ENCODE assay signal across 1 cellular context in the genomic region with DNA sequence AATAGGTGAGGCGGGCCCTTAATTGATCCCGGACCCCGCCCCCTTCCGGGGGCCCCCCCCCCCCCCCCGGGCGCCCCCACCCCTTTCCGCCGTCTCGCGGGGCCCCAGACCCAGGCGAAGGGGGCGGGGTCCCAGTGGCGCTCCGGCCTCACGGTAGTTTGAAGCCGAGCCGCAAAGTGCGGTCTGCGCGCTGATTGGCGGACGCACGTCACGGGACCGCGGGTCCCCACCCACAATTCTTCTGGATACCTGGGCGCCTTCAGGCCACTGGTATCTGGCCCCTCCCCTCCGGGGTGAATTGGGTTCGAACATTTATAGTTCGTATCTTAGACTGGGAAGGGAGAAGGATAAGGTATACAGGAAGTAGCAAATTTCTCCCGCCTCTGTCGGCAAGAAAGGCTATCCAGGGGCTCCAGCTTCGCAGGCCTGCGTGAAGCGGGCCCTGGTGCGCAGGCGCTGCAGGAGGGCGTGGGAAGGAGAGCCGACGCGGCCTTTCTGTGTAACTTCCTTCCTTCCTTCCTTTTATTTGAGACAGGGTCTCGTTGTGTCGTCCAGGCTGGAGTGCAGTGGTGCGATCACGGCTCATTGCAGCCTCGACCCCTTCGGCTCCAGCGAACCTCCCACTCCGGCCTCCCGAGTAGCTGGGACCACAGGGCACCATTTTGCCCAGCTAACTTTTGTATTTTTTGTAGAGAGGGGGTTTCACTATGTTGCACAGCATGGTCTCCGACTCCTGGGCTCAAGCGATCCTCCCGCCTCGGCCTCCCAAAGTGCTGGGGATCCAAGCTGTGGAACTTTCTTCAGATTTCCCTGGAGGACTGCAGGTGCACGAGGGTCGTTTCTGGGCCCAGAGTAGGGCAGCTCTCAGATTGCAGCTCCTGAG.
TF ChIP-seq lines count a peak whose summit lies in the region.

No MANE protein-coding gene starts in this region.

TF ChIP-seq in HepG2, 621 proteins besides CTCF, POLR2A, EP300 and RAD21 (continued from another document and continues in another):
- TF ChIP-seq, protein P1, sequence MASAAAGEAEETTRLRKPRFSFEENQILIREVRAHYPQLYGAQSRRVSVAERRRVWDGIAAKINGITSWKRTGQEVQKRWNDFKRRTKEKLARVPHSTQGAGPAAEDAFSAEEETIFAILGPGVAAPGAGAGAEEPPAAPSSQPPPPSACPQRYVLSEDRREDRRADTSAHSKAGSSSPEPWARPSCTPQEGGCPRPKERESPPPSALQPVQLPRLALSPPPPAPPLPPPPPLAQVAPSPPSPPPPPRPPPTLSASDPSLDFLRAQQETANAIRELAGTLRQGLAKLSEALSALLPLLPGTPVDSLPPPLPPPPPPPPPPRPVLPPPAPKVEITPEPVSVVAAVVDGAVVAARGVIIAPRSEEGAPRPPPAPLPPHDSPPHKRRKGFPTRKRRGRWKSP (CRISPR knock-in tag; IDR thresholded peaks at IDR 0.05): no peak
- TF ChIP-seq ARID2 (CRISPR knock-in tag; IDR thresholded peaks at IDR 0.05; ENCODE audit: borderline replicate concordance) (no peak), ZFP37 (CRISPR knock-in tag; IDR thresholded peaks at IDR 0.05; ENCODE audit: borderline replicate concordance) (no peak), ZNF326 (CRISPR knock-in tag; IDR thresholded peaks at IDR 0.05; ENCODE audit: borderline replicate concordance) (no peak), NCOA2 (CRISPR knock-in tag; IDR thresholded peaks at IDR 0.05) (no peak), ZNF441 (CRISPR knock-in tag; IDR thresholded peaks at IDR 0.05; ENCODE audit: borderline replicate concordance) (no peak), ZNF788 (CRISPR knock-in tag; IDR thresholded peaks at IDR 0.05; ENCODE audit: borderline replicate concordance) (peak; percentile 39; the same call in 1 of the 2 replicates), ZNF564 (CRISPR knock-in tag; IDR thresholded peaks at IDR 0.05) (no peak), RXRA (CRISPR knock-in tag; IDR thresholded peaks at IDR 0.05) (peak; percentile 35; the same call in 1 of the 2 replicates), ZNF724P (CRISPR knock-in tag; IDR thresholded peaks at IDR 0.05; ENCODE audit: borderline replicate concordance) (no peak), ZNF772 (CRISPR knock-in tag; IDR thresholded peaks at IDR 0.05) (no peak; the same call in 1 of the 2 replicates), XRCC5 (optimal IDR thresholded peaks at IDR 0.05; ENCODE audit: low read length) (no peak), HDAC1 (CRISPR knock-in tag; IDR thresholded peaks at IDR 0.05) (peak; percentile 16; the same call in 1 of the 2 replicates), HNF4G (IDR thresholded peaks at IDR 0.05; ENCODE audit: borderline replicate concordance, low read depth, low read length) (no peak), HNF4G (CRISPR knock-in tag; IDR thresholded peaks at IDR 0.05; ENCODE audit: borderline replicate concordance, low read depth) (no peak), JUND (CRISPR knock-in tag; IDR thresholded peaks at IDR 0.05) (no peak), KDM6A (CRISPR knock-in tag; IDR thresholded peaks at IDR 0.05; ENCODE audit: low read depth) (no peak), RCOR2 (CRISPR knock-in tag; IDR thresholded peaks at IDR 0.05) (0 out of 2 replicates have a peak, but pooled peaks have one; percentile 49), ZNF773 (CRISPR knock-in tag; IDR thresholded peaks at IDR 0.05; ENCODE audit: borderline replicate concordance) (no peak), ZNF747 (CRISPR knock-in tag; IDR thresholded peaks at IDR 0.05; ENCODE audit: borderline replicate concordance) (no peak), IKZF4 (CRISPR knock-in tag; IDR thresholded peaks at IDR 0.05; ENCODE audit: borderline replicate concordance, low read depth, not compliant biosample characterization) (peak; percentile 31), GTF2F1 (IDR thresholded peaks at IDR 0.05; ENCODE audit: low read length) (no peak), ATM (IDR thresholded peaks at IDR 0.05; ENCODE audit: borderline replicate concordance) (no peak), SETDB1 (CRISPR knock-in tag; IDR thresholded peaks at IDR 0.05; ENCODE audit: borderline replicate concordance) (no peak), ZNF143 (CRISPR knock-in tag; IDR thresholded peaks at IDR 0.05) (no peak), ZNF501 (CRISPR knock-in tag; IDR thresholded peaks at IDR 0.05) (no peak), ZNF24 (IDR thresholded peaks at IDR 0.05) (no peak; the same call in 1 of the 2 replicates), SMYD3 (CRISPR knock-in tag; IDR thresholded peaks at IDR 0.05) (no peak), MED13 (CRISPR knock-in tag; IDR thresholded peaks at IDR 0.05) (no peak), FOXA3 (CRISPR knock-in tag; IDR thresholded peaks at IDR 0.05) (no peak; the same call in 1 of the 2 replicates), NFKBIZ (CRISPR knock-in tag; IDR thresholded peaks at IDR 0.05) (no peak), XBP1 (CRISPR knock-in tag; IDR thresholded peaks at IDR 0.05) (no peak), KDM5A (IDR thresholded peaks at IDR 0.05; ENCODE audit: borderline replicate concordance, low read length) (peak; percentile 70; the same call in 1 of the 2 replicates), ZFYVE20 (CRISPR knock-in tag; IDR thresholded peaks at IDR 0.05; ENCODE audit: borderline replicate concordance, low read depth) (no peak), ZNF737 (CRISPR knock-in tag; IDR thresholded peaks at IDR 0.05; ENCODE audit: borderline replicate concordance) (no peak), ZKSCAN5 (CRISPR knock-in tag; IDR thresholded peaks at IDR 0.05) (no peak), SALL1 (CRISPR knock-in tag; IDR thresholded peaks at IDR 0.05) (peak; percentile 76), JARID2 (CRISPR knock-in tag; IDR thresholded peaks at IDR 0.05; ENCODE audit: insufficient replicate concordance) (peak; percentile 41)
- TF ChIP-seq, protein P2, sequence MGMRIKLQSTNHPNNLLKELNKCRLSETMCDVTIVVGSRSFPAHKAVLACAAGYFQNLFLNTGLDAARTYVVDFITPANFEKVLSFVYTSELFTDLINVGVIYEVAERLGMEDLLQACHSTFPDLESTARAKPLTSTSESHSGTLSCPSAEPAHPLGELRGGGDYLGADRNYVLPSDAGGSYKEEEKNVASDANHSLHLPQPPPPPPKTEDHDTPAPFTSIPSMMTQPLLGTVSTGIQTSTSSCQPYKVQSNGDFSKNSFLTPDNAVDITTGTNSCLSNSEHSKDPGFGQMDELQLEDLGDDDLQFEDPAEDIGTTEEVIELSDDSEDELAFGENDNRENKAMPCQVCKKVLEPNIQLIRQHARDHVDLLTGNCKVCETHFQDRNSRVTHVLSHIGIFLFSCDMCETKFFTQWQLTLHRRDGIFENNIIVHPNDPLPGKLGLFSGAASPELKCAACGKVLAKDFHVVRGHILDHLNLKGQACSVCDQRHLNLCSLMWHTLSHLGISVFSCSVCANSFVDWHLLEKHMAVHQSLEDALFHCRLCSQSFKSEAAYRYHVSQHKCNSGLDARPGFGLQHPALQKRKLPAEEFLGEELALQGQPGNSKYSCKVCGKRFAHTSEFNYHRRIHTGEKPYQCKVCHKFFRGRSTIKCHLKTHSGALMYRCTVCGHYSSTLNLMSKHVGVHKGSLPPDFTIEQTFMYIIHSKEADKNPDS (CRISPR knock-in tag; IDR thresholded peaks at IDR 0.05): no peak
- TF ChIP-seq, protein P3, sequence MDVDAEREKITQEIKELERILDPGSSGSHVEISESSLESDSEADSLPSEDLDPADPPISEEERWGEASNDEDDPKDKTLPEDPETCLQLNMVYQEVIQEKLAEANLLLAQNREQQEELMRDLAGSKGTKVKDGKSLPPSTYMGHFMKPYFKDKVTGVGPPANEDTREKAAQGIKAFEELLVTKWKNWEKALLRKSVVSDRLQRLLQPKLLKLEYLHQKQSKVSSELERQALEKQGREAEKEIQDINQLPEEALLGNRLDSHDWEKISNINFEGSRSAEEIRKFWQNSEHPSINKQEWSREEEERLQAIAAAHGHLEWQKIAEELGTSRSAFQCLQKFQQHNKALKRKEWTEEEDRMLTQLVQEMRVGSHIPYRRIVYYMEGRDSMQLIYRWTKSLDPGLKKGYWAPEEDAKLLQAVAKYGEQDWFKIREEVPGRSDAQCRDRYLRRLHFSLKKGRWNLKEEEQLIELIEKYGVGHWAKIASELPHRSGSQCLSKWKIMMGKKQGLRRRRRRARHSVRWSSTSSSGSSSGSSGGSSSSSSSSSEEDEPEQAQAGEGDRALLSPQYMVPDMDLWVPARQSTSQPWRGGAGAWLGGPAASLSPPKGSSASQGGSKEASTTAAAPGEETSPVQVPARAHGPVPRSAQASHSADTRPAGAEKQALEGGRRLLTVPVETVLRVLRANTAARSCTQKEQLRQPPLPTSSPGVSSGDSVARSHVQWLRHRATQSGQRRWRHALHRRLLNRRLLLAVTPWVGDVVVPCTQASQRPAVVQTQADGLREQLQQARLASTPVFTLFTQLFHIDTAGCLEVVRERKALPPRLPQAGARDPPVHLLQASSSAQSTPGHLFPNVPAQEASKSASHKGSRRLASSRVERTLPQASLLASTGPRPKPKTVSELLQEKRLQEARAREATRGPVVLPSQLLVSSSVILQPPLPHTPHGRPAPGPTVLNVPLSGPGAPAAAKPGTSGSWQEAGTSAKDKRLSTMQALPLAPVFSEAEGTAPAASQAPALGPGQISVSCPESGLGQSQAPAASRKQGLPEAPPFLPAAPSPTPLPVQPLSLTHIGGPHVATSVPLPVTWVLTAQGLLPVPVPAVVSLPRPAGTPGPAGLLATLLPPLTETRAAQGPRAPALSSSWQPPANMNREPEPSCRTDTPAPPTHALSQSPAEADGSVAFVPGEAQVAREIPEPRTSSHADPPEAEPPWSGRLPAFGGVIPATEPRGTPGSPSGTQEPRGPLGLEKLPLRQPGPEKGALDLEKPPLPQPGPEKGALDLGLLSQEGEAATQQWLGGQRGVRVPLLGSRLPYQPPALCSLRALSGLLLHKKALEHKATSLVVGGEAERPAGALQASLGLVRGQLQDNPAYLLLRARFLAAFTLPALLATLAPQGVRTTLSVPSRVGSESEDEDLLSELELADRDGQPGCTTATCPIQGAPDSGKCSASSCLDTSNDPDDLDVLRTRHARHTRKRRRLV (CRISPR knock-in tag; IDR thresholded peaks at IDR 0.05): no peak
- TF ChIP-seq, protein P4, sequence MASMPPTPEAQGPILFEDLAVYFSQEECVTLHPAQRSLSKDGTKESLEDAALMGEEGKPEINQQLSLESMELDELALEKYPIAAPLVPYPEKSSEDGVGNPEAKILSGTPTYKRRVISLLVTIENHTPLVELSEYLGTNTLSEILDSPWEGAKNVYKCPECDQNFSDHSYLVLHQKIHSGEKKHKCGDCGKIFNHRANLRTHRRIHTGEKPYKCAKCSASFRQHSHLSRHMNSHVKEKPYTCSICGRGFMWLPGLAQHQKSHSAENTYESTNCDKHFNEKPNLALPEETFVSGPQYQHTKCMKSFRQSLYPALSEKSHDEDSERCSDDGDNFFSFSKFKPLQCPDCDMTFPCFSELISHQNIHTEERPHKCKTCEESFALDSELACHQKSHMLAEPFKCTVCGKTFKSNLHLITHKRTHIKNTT (CRISPR knock-in tag; IDR thresholded peaks at IDR 0.05): no peak
- TF ChIP-seq, protein P5, sequence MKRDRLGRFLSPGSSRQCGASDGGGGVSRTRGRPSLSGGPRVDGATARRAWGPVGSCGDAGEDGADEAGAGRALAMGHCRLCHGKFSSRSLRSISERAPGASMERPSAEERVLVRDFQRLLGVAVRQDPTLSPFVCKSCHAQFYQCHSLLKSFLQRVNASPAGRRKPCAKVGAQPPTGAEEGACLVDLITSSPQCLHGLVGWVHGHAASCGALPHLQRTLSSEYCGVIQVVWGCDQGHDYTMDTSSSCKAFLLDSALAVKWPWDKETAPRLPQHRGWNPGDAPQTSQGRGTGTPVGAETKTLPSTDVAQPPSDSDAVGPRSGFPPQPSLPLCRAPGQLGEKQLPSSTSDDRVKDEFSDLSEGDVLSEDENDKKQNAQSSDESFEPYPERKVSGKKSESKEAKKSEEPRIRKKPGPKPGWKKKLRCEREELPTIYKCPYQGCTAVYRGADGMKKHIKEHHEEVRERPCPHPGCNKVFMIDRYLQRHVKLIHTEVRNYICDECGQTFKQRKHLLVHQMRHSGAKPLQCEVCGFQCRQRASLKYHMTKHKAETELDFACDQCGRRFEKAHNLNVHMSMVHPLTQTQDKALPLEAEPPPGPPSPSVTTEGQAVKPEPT (CRISPR knock-in tag; IDR thresholded peaks at IDR 0.05; ENCODE audit: low read depth): peak; percentile 73; the same call in 1 of the 2 replicates
- TF ChIP-seq, protein P6, sequence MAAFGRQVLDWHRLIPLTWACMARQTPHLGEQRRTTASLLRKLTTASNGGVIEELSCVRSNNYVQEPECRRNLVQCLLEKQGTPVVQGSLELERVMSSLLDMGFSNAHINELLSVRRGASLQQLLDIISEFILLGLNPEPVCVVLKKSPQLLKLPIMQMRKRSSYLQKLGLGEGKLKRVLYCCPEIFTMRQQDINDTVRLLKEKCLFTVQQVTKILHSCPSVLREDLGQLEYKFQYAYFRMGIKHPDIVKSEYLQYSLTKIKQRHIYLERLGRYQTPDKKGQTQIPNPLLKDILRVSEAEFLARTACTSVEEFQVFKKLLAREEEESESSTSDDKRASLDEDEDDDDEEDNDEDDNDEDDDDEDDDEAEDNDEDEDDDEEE (CRISPR knock-in tag; IDR thresholded peaks at IDR 0.05): no peak
- TF ChIP-seq, protein P7, sequence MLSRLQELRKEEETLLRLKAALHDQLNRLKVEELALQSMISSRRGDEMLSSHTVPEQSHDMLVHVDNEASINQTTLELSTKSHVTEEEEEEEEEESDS (CRISPR knock-in tag; IDR thresholded peaks at IDR 0.05; ENCODE audit: borderline replicate concordance): no peak
- TF ChIP-seq, protein P8, sequence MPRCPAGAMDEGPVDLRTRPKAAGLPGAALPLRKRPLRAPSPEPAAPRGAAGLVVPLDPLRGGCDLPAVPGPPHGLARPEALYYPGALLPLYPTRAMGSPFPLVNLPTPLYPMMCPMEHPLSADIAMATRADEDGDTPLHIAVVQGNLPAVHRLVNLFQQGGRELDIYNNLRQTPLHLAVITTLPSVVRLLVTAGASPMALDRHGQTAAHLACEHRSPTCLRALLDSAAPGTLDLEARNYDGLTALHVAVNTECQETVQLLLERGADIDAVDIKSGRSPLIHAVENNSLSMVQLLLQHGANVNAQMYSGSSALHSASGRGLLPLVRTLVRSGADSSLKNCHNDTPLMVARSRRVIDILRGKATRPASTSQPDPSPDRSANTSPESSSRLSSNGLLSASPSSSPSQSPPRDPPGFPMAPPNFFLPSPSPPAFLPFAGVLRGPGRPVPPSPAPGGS (CRISPR knock-in tag; IDR thresholded peaks at IDR 0.05): no peak
- TF ChIP-seq, protein P9, sequence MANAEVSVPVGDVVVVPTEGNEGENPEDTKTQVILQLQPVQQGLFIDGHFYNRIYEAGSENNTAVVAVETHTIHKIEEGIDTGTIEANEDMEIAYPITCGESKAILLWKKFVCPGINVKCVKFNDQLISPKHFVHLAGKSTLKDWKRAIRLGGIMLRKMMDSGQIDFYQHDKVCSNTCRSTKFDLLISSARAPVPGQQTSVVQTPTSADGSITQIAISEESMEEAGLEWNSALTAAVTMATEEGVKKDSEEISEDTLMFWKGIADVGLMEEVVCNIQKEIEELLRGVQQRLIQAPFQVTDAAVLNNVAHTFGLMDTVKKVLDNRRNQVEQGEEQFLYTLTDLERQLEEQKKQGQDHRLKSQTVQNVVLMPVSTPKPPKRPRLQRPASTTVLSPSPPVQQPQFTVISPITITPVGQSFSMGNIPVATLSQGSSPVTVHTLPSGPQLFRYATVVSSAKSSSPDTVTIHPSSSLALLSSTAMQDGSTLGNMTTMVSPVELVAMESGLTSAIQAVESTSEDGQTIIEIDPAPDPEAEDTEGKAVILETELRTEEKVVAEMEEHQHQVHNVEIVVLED (CRISPR knock-in tag; IDR thresholded peaks at IDR 0.05; ENCODE audit: borderline replicate concordance): no peak; the same call in 1 of the 2 replicates
